8 cellular contexts compared by ENCODE assay signal in genomic region chr12:109946505-109946904, GRCh38. TPM values are rescaled to one million over a fixed set of nuclear protein-coding genes. Genes with fewer than 3 reads are reported as not detected.
ATAC-seq and TF ChIP-seq lines count a peak whose summit lies in the region.
"Had no signal": no experiment of that assay in that cellular context is flagged by ENCODE, and none has a peak within 500 bp of the region (broad histone marks: within the 10 kb centered on the region; RNA-seq: fewer than 3 reads in every experiment).

No MANE protein-coding gene starts in this region.

- TF ChIP-seq POLR2A in GM18505 (IDR thresholded peaks at IDR 0.05; ENCODE audit: borderline replicate concordance, extremely low read depth, insufficient read depth, insufficient read length) = no peak

- H3K4me3 Mint-ChIP-seq in activated naive CD8-positive, alpha-beta T cell = no peak overlapping the region

- H3K27me3 ChIP-seq in HUES64 (ENCODE audit: insufficient read depth, low read length) (no peaks in the 10 kb centered on the region), iPS-15b (ENCODE audit: control insufficient read depth, insufficient read depth, low read length) (no peaks in the 10 kb centered on the region), skeletal muscle satellite cell (ENCODE audit: control insufficient read depth, insufficient read depth, low read length) (no peaks in the 10 kb centered on the region)

- H3K36me3 ChIP-seq in HUES64 (ENCODE audit: insufficient read depth, low read length) = peaks cover 35% of the 10 kb centered on the region
- H3K36me3 ChIP-seq in iPS-15b (ENCODE audit: control insufficient read depth, insufficient read depth, low read length) = no peaks in the 10 kb centered on the region
- peaks cover 17% of the 10 kb centered on the region for H3K36me3 ChIP-seq in skeletal muscle satellite cell (ENCODE audit: insufficient read depth, low read length)

- H3K36me3 Mint-ChIP-seq in activated naive CD8-positive, alpha-beta T cell = peaks cover 17% of the 10 kb centered on the region

- H3K27me3 Mint-ChIP-seq in activated naive CD8-positive, alpha-beta T cell = no peaks in the 10 kb centered on the region

- peak overlapping the region; percentile 14 for H3K27ac ChIP-seq in HUES64 (ENCODE audit: low read depth, low read length)

- H3K4me1 Mint-ChIP-seq in activated naive CD8-positive, alpha-beta T cell (ENCODE audit: low read depth) = peaks cover 26% of the 10 kb centered on the region

- no peak overlapping the region for H3K4me3 ChIP-seq in HUES64 (ENCODE audit: low read length)
- no peak overlapping the region for H3K4me3 ChIP-seq in iPS-15b (ENCODE audit: low read depth, low read length)
- no peak overlapping the region for H3K4me3 ChIP-seq in skeletal muscle satellite cell (ENCODE audit: low read length)
- H3K4me3 ChIP-seq: GM12878 had no signal

- peak overlapping the region; percentile 46 for H3K4me2 ChIP-seq in skeletal muscle satellite cell (ENCODE audit: low read length)

- ATAC-seq in GM21529 (IDR thresholded peaks at IDR 0.05; ENCODE audit: unreplicated experiment) (no peak), GM18505 (IDR thresholded peaks at IDR 0.05; ENCODE audit: unreplicated experiment) (no peak), GM21390 (IDR thresholded peaks at IDR 0.05; ENCODE audit: unreplicated experiment) (no peak)
- ATAC-seq: GM12878 had no signal

- H3K9ac ChIP-seq in HUES64 (ENCODE audit: low read depth, low read length) (peak overlapping the region; percentile 18; the same call in 1 of the 2 replicates), iPS-15b (ENCODE audit: low read depth, low read length) (peak overlapping the region; percentile 8), skeletal muscle satellite cell (ENCODE audit: low read depth, low read length) (peak overlapping the region; percentile 68)

- H3K9me3 ChIP-seq in HUES64 (ENCODE audit: insufficient read depth, low read depth, low read length) (no peaks in the 10 kb centered on the region), iPS-15b (ENCODE audit: control insufficient read depth, insufficient read depth, low read length) (no peaks in the 10 kb centered on the region), skeletal muscle satellite cell (replicated peaks; ENCODE audit: low read length) (no peaks in the 10 kb centered on the region)

- WGBS in HUES64 = 13% methylated on average over 5 of the region's 5 CpGs

- no peaks in the 10 kb centered on the region for H3K9me3 Mint-ChIP-seq in activated naive CD8-positive, alpha-beta T cell (ENCODE audit: low read depth)

- H3K4me1 ChIP-seq in HUES64 (ENCODE audit: insufficient read depth, low read length) (peaks cover 31% of the 10 kb centered on the region), iPS-15b (ENCODE audit: control insufficient read depth, insufficient read depth, low read length) (peaks cover 18% of the 10 kb centered on the region), skeletal muscle satellite cell (ENCODE audit: control insufficient read depth, insufficient read depth, low read length) (peaks cover 67% of the 10 kb centered on the region)

- peak overlapping the region; percentile 89 for H3K27ac Mint-ChIP-seq in activated naive CD8-positive, alpha-beta T cell

RNA-seq across cellular contexts. Expression of gene TCHP, which starts 46.4 kb away (rescaled TPM):
- polyA plus RNA-seq in HUES64 (2013, experiment 1 of 2) = 10.7 TPM
- polyA plus RNA-seq in HUES64 (2013, experiment 2 of 2) = 13.9 TPM
- 6.1 and 7.9 TPM in 2 replicates for total RNA-seq in skeletal muscle satellite cell (2012; rRNA removed)

RNA-seq across cellular contexts. Expression of gene GIT2, which starts 49.7 kb away (rescaled TPM):
- polyA plus RNA-seq in HUES64 (2013, experiment 1 of 2) = 13.8 TPM
- polyA plus RNA-seq in HUES64 (2013, experiment 2 of 2) = 13.2 TPM
- total RNA-seq in skeletal muscle satellite cell (2012; rRNA removed) = 26.1 and 35.6 TPM in 2 replicates

RNA-seq across cellular contexts. Expression of gene ANKRD13A, which starts 52.7 kb away (rescaled TPM):
- polyA plus RNA-seq in HUES64 (2013, experiment 1 of 2) = 11.9 TPM
- polyA plus RNA-seq in HUES64 (2013, experiment 2 of 2) = 13.9 TPM
- total RNA-seq in skeletal muscle satellite cell (2012; rRNA removed) = 31.7 and 58.1 TPM in 2 replicates

Comparison
In these comparisons a context has a peak if more than half of its experiments do, and no peak if none do; other contexts are left out.
1. H3K9ac ChIP-seq: peak in every context shown above with its lines; median percentile 68 in skeletal muscle satellite cell; 18 in HUES64; 8 in iPS-15b.